Comparison of ENCODE assay signal across 8 cellular contexts in genomic region chr15:78051622-78052405, GRCh38. TPM values are rescaled to one million over a fixed set of nuclear protein-coding genes. Genes with fewer than 3 reads are reported as not detected.
DNase-seq lines count a peak whose midpoint lies in the region; ATAC-seq and TF ChIP-seq lines count a peak whose summit lies in the region.

No MANE protein-coding gene starts in this region.

- H3K9me3 ChIP-seq in CD4-positive, alpha-beta T cell (ENCODE audit: control insufficient read depth, low read length), result no peaks in the 10 kb centered on the region
- H3K9me3 ChIP-seq in adrenal gland (replicated peaks in 1 of 3) (no peaks in the 10 kb centered on the region), mucosa of rectum (ENCODE audit: control insufficient read depth in 2 of 2, low read length in 2 of 2) (no peaks in the 10 kb centered on the region)

- POLR2A ChIA-PET in CD4-positive, alpha-beta T cell (lab: Charles Lee), result interaction anchor here (1.9 to 14.1 kb wide), 5 partner anchors 10 to 213 kb away, joined by 5 to 304 read pairs (median 40); partner anchors contain the start of gene TBC1D2B

- H3K4me1 ChIP-seq in adrenal gland (replicated peaks in 1 of 2) (peaks cover 51 to 90% of the 10 kb centered on the region in 2 donors), mucosa of rectum (ENCODE audit: control insufficient read depth in 2 of 2, insufficient read depth in 2 of 2, low read length in 2 of 2) (peaks cover 68 to 70% of the 10 kb centered on the region in 2 donors)

- peak overlapping the region; percentile 83 for H3K27ac ChIP-seq in CD4-positive, alpha-beta T cell (ENCODE audit: low read depth, low read length)
- H3K27ac ChIP-seq in adrenal gland (peak overlapping the region in 2 of 5 donors; percentile 42 to 47), mucosa of rectum (ENCODE audit: low read depth in 2 of 2, low read length in 2 of 2) (peak overlapping the region; percentile 52 to 76)

- no peak for DNase-seq in CD4-positive, alpha-beta T cell
- DNase-seq in Kasumi-1 (lab: John Stamatoyannopoulos, UW), result peak; percentile 62 to 77
- peak in 6 of 7 donors; percentile 60 to 74 (median 66) for DNase-seq in adrenal gland
- no peak for DNase-seq in NCI-H2107 (lab: John Stamatoyannopoulos, UW)
- no peak for DNase-seq in NCI-H1105 treated with DMSO at 0.1 percent for 48 hours (lab: John Stamatoyannopoulos, UW)

- ATAC-seq in CD4-positive, alpha-beta T cell (ENCODE audit: poor library complexity), result peak; percentile 9
- ATAC-seq in HG03025 (IDR thresholded peaks at IDR 0.05; ENCODE audit: low FRiP score, unreplicated experiment) (no peak), HG02763 (IDR thresholded peaks at IDR 0.05; ENCODE audit: unreplicated experiment) (no peak)

- peak overlapping the region; percentile 84 for H3K27ac Mint-ChIP-seq in CD4-positive, alpha-beta T cell

- no peaks in the 10 kb centered on the region for H3K9me3 Mint-ChIP-seq in CD4-positive, alpha-beta T cell

- intact Hi-C loops in CD4-positive, alpha-beta T cell (cut with DNase I, micrococcal nuclease), result loop anchor here in 1 of 2 experiments (2.0 kb wide), 1 partner anchor 25 kb away; the partner anchor contains the start of gene TBC1D2B
- intact Hi-C loops in adrenal gland (cut with DNase I), result no loop called here

- H3K9ac ChIP-seq in mucosa of rectum (ENCODE audit: low read depth in 1 of 2, low read length in 2 of 2), result no peak overlapping the region

- CTCF ChIA-PET in CD4-positive, alpha-beta T cell (lab: Charles Lee), result interaction anchor here (1.0 to 6.1 kb wide), 5 partner anchors 16 to 56 kb away, joined by 3 to 37 read pairs (median 22); no protein-coding TSS in a partner anchor

- 43 to 55% (median 49%) methylated on average over 3 of the region's 3 CpGs for WGBS in adrenal gland, 4 donors

- peaks cover 99% of the 10 kb centered on the region for H3K4me1 Mint-ChIP-seq in CD4-positive, alpha-beta T cell (ENCODE audit: low read depth)

- H3K36me3 ChIP-seq in adrenal gland (replicated peaks in 1 of 2) (peaks cover 0 to 21% of the 10 kb centered on the region in 2 donors), mucosa of rectum (ENCODE audit: control insufficient read depth in 2 of 2, insufficient read depth in 2 of 2, low read length in 2 of 2) (peaks cover 12 to 18% of the 10 kb centered on the region in 2 donors)

- H3K27me3 ChIP-seq in CD4-positive, alpha-beta T cell (ENCODE audit: control insufficient read depth, insufficient read depth, low read length), result no peaks in the 10 kb centered on the region
- no peaks in the 10 kb centered on the region for H3K27me3 ChIP-seq in adrenal gland
- no peaks in the 10 kb centered on the region for H3K27me3 ChIP-seq in mucosa of rectum (ENCODE audit: control insufficient read depth in 2 of 2, insufficient read depth in 2 of 2, low read length in 2 of 2)

- no peak for TF ChIP-seq POLR2A in adrenal gland (IDR thresholded peaks at IDR 0.05)

- peak overlapping the region; percentile 76 for H3K4me3 Mint-ChIP-seq in CD4-positive, alpha-beta T cell

- peaks cover 19% of the 10 kb centered on the region for H3K36me3 Mint-ChIP-seq in CD4-positive, alpha-beta T cell (ENCODE audit: low read depth)

- H3K4me3 ChIP-seq in adrenal gland (no peak overlapping the region), mucosa of rectum (ENCODE audit: low read length in 2 of 2) (peak overlapping the region in 1 of 2 donors; percentile 29)

- no peak for TF ChIP-seq CTCF in CD4-positive, alpha-beta T cell (IDR thresholded peaks at IDR 0.05)
- TF ChIP-seq CTCF in adrenal gland (IDR thresholded peaks at IDR 0.05), result no peak

- no peaks in the 10 kb centered on the region for H3K27me3 Mint-ChIP-seq in CD4-positive, alpha-beta T cell

RNA-seq across cellular contexts. Expression of gene TBC1D2B, which starts 25.7 kb away (rescaled TPM):
- 10 to 100 TPM; 89.3 to 97.6 TPM for total RNA-seq in CD4-positive, alpha-beta T cell
- total RNA-seq in adrenal gland, result 10 to 100 TPM; 32.4 to 95.0 (median 66.5) TPM
- polyA plus RNA-seq in adrenal gland, result 10 to 100 TPM; 16.3 to 24.5 (median 18.2) TPM

RNA-seq across cellular contexts. Expression of gene SH2D7, which starts 40.5 kb away (rescaled TPM):
- total RNA-seq in CD4-positive, alpha-beta T cell, result not detected
- not detected for total RNA-seq in adrenal gland
- not detected for polyA plus RNA-seq in adrenal gland

Comparison
In these comparisons a context has a peak if more than half of its experiments do, and no peak if none do; other contexts are left out.
1. DNase-seq: peak in Kasumi-1 (2 of 2) and adrenal gland (6 of 7); none in CD4-positive, alpha-beta T cell (0 of 10), NCI-H2107 (single experiment) and NCI-H1105 treated with DMSO at 0.1 percent for 48 hours (single experiment).